ENCODE assay signal across 23 cellular contexts in genomic region chr2:21779786-21780185, GRCh38.
"Had no signal": no experiment of that assay in that cellular context is flagged by ENCODE, and none has a peak within 500 bp of the region (broad histone marks: within the 10 kb centered on the region; RNA-seq: fewer than 3 reads in every experiment).

No MANE protein-coding gene starts in this region.

- ATAC-seq: HepG2, K562 had no signal

- H3K4me3 ChIP-seq: K562, SJSA1, SK-N-MC had no signal

- H3K27me3 Mint-ChIP-seq: IgD-negative memory B cell had no signal

- H3K9me3 ChIP-seq: SJSA1 had no signal

- H3K27ac ChIP-seq: KMS-11, SJSA1, SK-N-MC had no signal

- H3K9ac ChIP-seq: KMS-11 had no signal

- H3K4me3 Mint-ChIP-seq: IgD-negative memory B cell had no signal

- DNase-seq: Kasumi-1, MM.1S, NCI-H1105, NCI-H1417, NCI-H1436 treated with DMSO at 0.1 percent for 48 hours, NCI-H1694, NCI-H187 treated with DMSO at 0.1 percent for 48 hours, NCI-H2029 treated with DMSO at 0.1 percent for 48 hours, NCI-H2171 treated with DMSO at 0.1 percent for 48 hours, NCI-H510A, NCI-H524 treated with DMSO at 0.1 percent for 48 hours, NCI-H69, NCI-H774, Right ventricle myocardium superior, RPMI8226, SIG-M5 had no signal

- FAIRE-seq: HepG2, K562, RCC 7860 had no signal

- H3K27me3 ChIP-seq: SJSA1 had no signal

- H3K4me2 ChIP-seq: KMS-11 had no signal

- H3K36me3 ChIP-seq: SJSA1 had no signal

- H3K4me1 Mint-ChIP-seq: IgD-negative memory B cell had no signal

- H3K36me3 Mint-ChIP-seq: IgD-negative memory B cell had no signal

- H3K4me1 ChIP-seq: SJSA1 had no signal
